Comparison of ENCODE assay signal across 8 cellular contexts in genomic region chr3:30681276-30682211, GRCh38.
DNase-seq lines count a peak whose midpoint lies in the region; ATAC-seq, FAIRE-seq and TF ChIP-seq lines count a peak whose summit lies in the region.

No MANE protein-coding gene starts in this region.

- H3K27ac ChIP-seq in kidney (ENCODE audit: low read depth in 2 of 2, low read length in 2 of 2), result peak overlapping the region; percentile 23 to 51

- peaks cover 93% of the 10 kb centered on the region for H3K36me3 Mint-ChIP-seq in stimulated activated naive CD8-positive, alpha-beta T cell treated with anti-CD3 and anti-CD28 coated beads, Interleukin-15, Interleukin-2, amounts not matched to agents 100 ng/mL and 50 ng/mL, for 24 hours (ENCODE audit: low read depth)

- H3K4me3 ChIP-seq in HFF-Myc (replicated peaks; ENCODE audit: low read depth, low read length), result peak overlapping the region; percentile 16
- H3K4me3 ChIP-seq in adipocyte (ENCODE audit: low read length), result peak overlapping the region; percentile 42
- no peak overlapping the region for H3K4me3 ChIP-seq in kidney (ENCODE audit: low read length in 2 of 2)

- FAIRE-seq in kidney (lab: Jason Lieb, UNC), result no peak

- H3K27me3 ChIP-seq in adipocyte (replicated peaks; ENCODE audit: control insufficient read depth, insufficient read depth, low read length), result no peaks in the 10 kb centered on the region

- H3K36me3 ChIP-seq in adipocyte (ENCODE audit: control insufficient read depth, insufficient read depth, low read length, severe bottlenecking) (peaks cover 43% of the 10 kb centered on the region), kidney (ENCODE audit: control insufficient read depth in 1 of 2, insufficient read depth in 2 of 2, low read length in 2 of 2) (peaks cover 10 to 25% of the 10 kb centered on the region in 2 donors)

- intact Hi-C loops in kidney (cut with DNase I), result no loop called here

- DNase-seq in HFF-Myc (ENCODE audit: extremely low read depth, low read depth) (peak; percentile 87), adipocyte (ENCODE audit: low read depth) (peak; percentile 62), kidney (peak; percentile 81), DMS79 treated with DMSO at 0.1 percent for 48 hours (lab: John Stamatoyannopoulos, UW) (no peak), occipital lobe (lab: John Stamatoyannopoulos, UW) (no peak), SIG-M5 treated with dmso at 0.1 percent for 504 hours (lab: John Stamatoyannopoulos, UW; ENCODE audit: unreplicated experiment) (no peak)

- H3K9me3 ChIP-seq in adipocyte (ENCODE audit: control insufficient read depth, low read length), result no peaks in the 10 kb centered on the region
- H3K9me3 ChIP-seq in kidney (ENCODE audit: control insufficient read depth in 1 of 2, low read length in 2 of 2), result no peaks in the 10 kb centered on the region

- TF ChIP-seq CTCF in HFF-Myc (IDR thresholded peaks at IDR 0.05; ENCODE audit: low read depth, low read length, missing control alignments) (no peak), kidney (IDR thresholded peaks at IDR 0.05; ENCODE audit: borderline replicate concordance, extremely low read depth, insufficient read depth) (no peak)

- H3K9me3 Mint-ChIP-seq in stimulated activated naive CD8-positive, alpha-beta T cell treated with anti-CD3 and anti-CD28 coated beads, Interleukin-15, Interleukin-2, amounts not matched to agents 100 ng/mL and 50 ng/mL, for 24 hours, result peaks cover 3% of the 10 kb centered on the region

- H3K4me1 Mint-ChIP-seq in stimulated activated naive CD8-positive, alpha-beta T cell treated with anti-CD3 and anti-CD28 coated beads, Interleukin-15, Interleukin-2, amounts not matched to agents 100 ng/mL and 50 ng/mL, for 24 hours (ENCODE audit: low read depth), result peaks cover 97% of the 10 kb centered on the region

- H3K9ac ChIP-seq in adipocyte (ENCODE audit: low read length), result peak overlapping the region; percentile 64
- no peak overlapping the region for H3K9ac ChIP-seq in kidney (ENCODE audit: low read length in 2 of 2)

- no peaks in the 10 kb centered on the region for H3K27me3 Mint-ChIP-seq in stimulated activated naive CD8-positive, alpha-beta T cell treated with anti-CD3 and anti-CD28 coated beads, Interleukin-15, Interleukin-2, amounts not matched to agents 100 ng/mL and 50 ng/mL, for 24 hours

- no peak for ATAC-seq in HG02642 (IDR thresholded peaks at IDR 0.05; ENCODE audit: poor library complexity, unreplicated experiment)

- peak overlapping the region; percentile 84 for H3K27ac Mint-ChIP-seq in stimulated activated naive CD8-positive, alpha-beta T cell treated with anti-CD3 and anti-CD28 coated beads, Interleukin-15, Interleukin-2, amounts not matched to agents 100 ng/mL and 50 ng/mL, for 24 hours

- peak overlapping the region; percentile 27 for H3K4me3 Mint-ChIP-seq in stimulated activated naive CD8-positive, alpha-beta T cell treated with anti-CD3 and anti-CD28 coated beads, Interleukin-15, Interleukin-2, amounts not matched to agents 100 ng/mL and 50 ng/mL, for 24 hours

- peaks cover 60% of the 10 kb centered on the region for H3K4me1 ChIP-seq in adipocyte (ENCODE audit: control insufficient read depth, insufficient read depth, low read length)
- peaks cover 15 to 22% of the 10 kb centered on the region in 2 donors for H3K4me1 ChIP-seq in kidney (ENCODE audit: control insufficient read depth in 1 of 2, insufficient read depth in 1 of 2, low read depth in 1 of 2, low read length in 2 of 2)

Comparison
In these comparisons a context has a peak if more than half of its experiments do, and no peak if none do; other contexts are left out.
1. DNase-seq: peak in HFF-Myc (single experiment), adipocyte (single experiment) and kidney (single experiment); none in DMS79 treated with DMSO at 0.1 percent for 48 hours (single experiment), occipital lobe (single experiment) and SIG-M5 treated with dmso at 0.1 percent for 504 hours (single experiment).
2. H3K4me3 ChIP-seq: peak in HFF-Myc (single experiment) and adipocyte (single experiment); none in kidney (0 of 2).